In genomic region chr7:28083159-28083997, GRCh38 we compare ENCODE assay signal across 15 cellular contexts.
DNase-seq lines count a peak whose midpoint lies in the region; ATAC-seq and TF ChIP-seq lines count a peak whose summit lies in the region.
"Had no signal": no experiment of that assay in that cellular context is flagged by ENCODE, and none has a peak within 500 bp of the region (broad histone marks: within the 10 kb centered on the region; RNA-seq: fewer than 3 reads in every experiment).

No MANE protein-coding gene starts in this region.

- no peaks in the 10 kb centered on the region for H3K36me3 ChIP-seq in ACC112 (ENCODE audit: insufficient read depth, low read length)
- H3K36me3 ChIP-seq: BE2C had no signal

- H3K4me3 ChIP-seq in ACC112 (ENCODE audit: low read depth, low read length) (no peak overlapping the region), fibroblast of mammary gland (ENCODE audit: control insufficient read depth, low read depth, low read length) (no peak overlapping the region)
- H3K4me3 ChIP-seq: PC-9 had no signal

- H3K27ac ChIP-seq in ACC112 (ENCODE audit: low read depth, low read length) = peak overlapping the region; percentile 68
- H3K27ac ChIP-seq: parathyroid adenoma, PC-9 had no signal

- H3K4me1 ChIP-seq in ACC112 (ENCODE audit: control insufficient read depth, insufficient read depth, low read length, unreplicated experiment) = peaks cover 34% of the 10 kb centered on the region
- H3K4me1 ChIP-seq: parathyroid adenoma had no signal

- no peaks in the 10 kb centered on the region for H3K27me3 ChIP-seq in ACC112 (ENCODE audit: insufficient read depth, low read length)
- H3K27me3 ChIP-seq: BE2C had no signal

- DNase-seq in NOMO-1 treated with DMSO at 0.1 percent for 48 hours (lab: John Stamatoyannopoulos, UW; ENCODE audit: unreplicated experiment) (peak; percentile 84), fibroblast of mammary gland (ENCODE audit: low read depth) (peak; percentile 82), omental fat pad (ENCODE audit: low spot score) (no peak), DMS153 treated with DMSO at 0.1 percent for 48 hours (lab: John Stamatoyannopoulos, UW; ENCODE audit: unreplicated experiment) (no peak), glomerular visceral epithelial cell (ENCODE audit: extremely low spot score) (no peak)
- DNase-seq in stimulated activated CD4-positive, alpha-beta T cell treated with anti-CD3 and anti-CD28 coated beads, Interleukin-2, amount 100 ng/mL, for 48 hours = no peak
- DNase-seq: activated CD4-positive, CD25-positive, alpha-beta regulatory T cell treated with anti-CD3 and anti-CD28 coated beads, Interleukin-2, amount 50 U/mL, for 72 hours; BE2C; effector memory CD4-positive, alpha-beta T cell; H9; NCI-H1417 treated with DMSO at 0.1 percent for 48 hours had no signal

- peaks cover 12% of the 10 kb centered on the region for H3K79me2 ChIP-seq in ACC112 (ENCODE audit: control insufficient read depth, insufficient read depth, low read length, unreplicated experiment)
- H3K79me2 ChIP-seq: parathyroid adenoma had no signal

- TF ChIP-seq CTCF in fibroblast of mammary gland (conservative IDR thresholded peaks at IDR 0.05; ENCODE audit: control insufficient read depth, insufficient read depth, low read depth, low read length) = no peak
- TF ChIP-seq CTCF in omental fat pad (IDR thresholded peaks at IDR 0.05) = no peak

- no peak overlapping the region for H2AFZ ChIP-seq in ACC112 (ENCODE audit: low read length, unreplicated experiment)
- H2AFZ ChIP-seq: parathyroid adenoma, PC-9 had no signal

- ATAC-seq in omental fat pad (ENCODE audit: low FRiP score) (peak; percentile 72), esophagus mucosa (no peak)

Comparison
In these comparisons a context has a peak if more than half of its experiments do, and no peak if none do; other contexts are left out.
1. DNase-seq: peak in NOMO-1 treated with DMSO at 0.1 percent for 48 hours (single experiment) and fibroblast of mammary gland (single experiment); none in omental fat pad (single experiment), DMS153 treated with DMSO at 0.1 percent for 48 hours (single experiment), glomerular visceral epithelial cell (single experiment) and stimulated activated CD4-positive, alpha-beta T cell treated with anti-CD3 and anti-CD28 coated beads, Interleukin-2, amount 100 ng/mL, for 48 hours (0 of 2).